In the genomic region with DNA sequence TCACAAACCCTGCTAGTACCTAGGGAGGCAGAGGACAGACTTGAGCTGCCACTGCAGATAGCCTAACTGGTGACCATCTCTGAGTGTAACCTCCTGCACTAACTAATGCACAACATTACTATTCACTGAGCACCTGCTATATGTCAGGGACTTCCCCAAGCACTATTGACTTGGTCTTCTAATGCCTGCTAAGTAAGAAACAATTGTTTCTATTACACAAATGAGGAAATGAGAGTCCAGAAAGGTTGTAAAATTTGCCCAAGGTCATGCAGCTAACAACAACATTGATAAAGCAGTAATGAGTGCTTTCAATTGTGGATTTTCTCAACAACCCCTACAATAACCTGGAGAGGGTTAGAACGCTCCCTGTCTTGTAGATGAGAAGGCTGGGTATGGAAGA, we compare ENCODE assay signal across 13 cellular contexts.
DNase-seq lines count a peak whose midpoint lies in the region; ATAC-seq lines count a peak whose summit lies in the region.
"Had no signal": no experiment of that assay in that cellular context is flagged by ENCODE, and none has a peak within 500 bp of the region (broad histone marks: within the 10 kb centered on the region; RNA-seq: fewer than 3 reads in every experiment).

No MANE protein-coding gene starts in this region.

- no peak overlapping the region for H3K4me3 ChIP-seq in trophoblast cell (ENCODE audit: low read depth, low read length)
- H3K4me3 ChIP-seq: right lobe of liver, upper lobe of right lung had no signal

- no peaks in the 10 kb centered on the region for H3K79me2 ChIP-seq in trophoblast cell (ENCODE audit: control insufficient read depth, insufficient read depth, low read length, poor library complexity)

- H3K4me3 Mint-ChIP-seq in stimulated activated effector memory CD8-positive, alpha-beta T cell treated with anti-CD3 and anti-CD28 coated beads, Interleukin-12 subunit alpha, Interleukin-12 subunit beta, amount 100 ng/mL, for 72 hours, result no peak overlapping the region
- H3K4me3 Mint-ChIP-seq: activated CD8-positive, alpha-beta T cell treated with anti-CD3 and anti-CD28 coated beads for 36 hours; activated naive CD8-positive, alpha-beta T cell treated with anti-CD3 and anti-CD28 coated beads for 36 hours; T-helper 1 cell treated with Interleukin-12 subunit alpha and Interleukin-12 subunit beta and Interleukin-4 antibody, amounts not matched to agents 30 μg/mL and 1 μg/mL, for 36 hours had no signal

- no peak for DNase-seq in stimulated activated effector memory CD8-positive, alpha-beta T cell treated with anti-CD3 and anti-CD28 coated beads, Interleukin-12 subunit alpha, Interleukin-12 subunit beta, amount 100 ng/mL, for 72 hours (ENCODE audit: low spot score in 2 of 2)
- DNase-seq in trophoblast cell (no peak), T-helper 2 cell (no peak), COLO829 (ENCODE audit: low spot score) (no peak)
- DNase-seq: activated CD8-positive, alpha-beta T cell treated with anti-CD3 and anti-CD28 coated beads for 36 hours; activated naive CD8-positive, alpha-beta T cell treated with anti-CD3 and anti-CD28 coated beads for 36 hours; COR-L47; right lobe of liver; upper lobe of right lung had no signal

- H3K4me1 ChIP-seq in trophoblast cell (ENCODE audit: control insufficient read depth in 1 of 2, insufficient read depth in 2 of 2, low read length in 2 of 2), result peaks cover 19 to 20% of the 10 kb centered on the region in 2 experiments
- H3K4me1 ChIP-seq: right lobe of liver, upper lobe of right lung had no signal

- H3K27ac ChIP-seq in trophoblast cell (ENCODE audit: low read depth, low read length), result no peak overlapping the region
- H3K27ac ChIP-seq: right lobe of liver, upper lobe of right lung had no signal

- H3K4ac ChIP-seq in trophoblast cell (ENCODE audit: low read depth, low read length), result no peak overlapping the region

- no peak overlapping the region for H3K9ac ChIP-seq in trophoblast cell (ENCODE audit: low read length)

- no peak overlapping the region for H2AFZ ChIP-seq in trophoblast cell (ENCODE audit: insufficient read depth, low read length, poor library complexity)

- ATAC-seq in GM19023 (IDR thresholded peaks at IDR 0.05; ENCODE audit: unreplicated experiment) (peak; percentile 97), GM21786 (IDR thresholded peaks at IDR 0.05; ENCODE audit: unreplicated experiment) (peak; percentile 94), HG03139 (IDR thresholded peaks at IDR 0.05; ENCODE audit: unreplicated experiment) (peak; percentile 94)
- ATAC-seq in stimulated activated effector memory CD8-positive, alpha-beta T cell treated with anti-CD3 and anti-CD28 coated beads, Interleukin-12 subunit alpha, Interleukin-12 subunit beta, amount 100 ng/mL, for 72 hours, result peak; percentile 14
- ATAC-seq: activated CD8-positive, alpha-beta T cell treated with anti-CD3 and anti-CD28 coated beads for 36 hours; right lobe of liver; upper lobe of right lung had no signal

- H3K23ac ChIP-seq in trophoblast cell (ENCODE audit: low read length), result no peak overlapping the region

- H3K14ac ChIP-seq in trophoblast cell (ENCODE audit: low read length), result no peak overlapping the region

- H3K36me3 Mint-ChIP-seq in stimulated activated effector memory CD8-positive, alpha-beta T cell treated with anti-CD3 and anti-CD28 coated beads, Interleukin-12 subunit alpha, Interleukin-12 subunit beta, amount 100 ng/mL, for 72 hours, result no peaks in the 10 kb centered on the region
- H3K36me3 Mint-ChIP-seq: activated naive CD8-positive, alpha-beta T cell treated with anti-CD3 and anti-CD28 coated beads for 36 hours had no signal

- no peaks in the 10 kb centered on the region for H3K9me3 Mint-ChIP-seq in stimulated activated effector memory CD8-positive, alpha-beta T cell treated with anti-CD3 and anti-CD28 coated beads, Interleukin-12 subunit alpha, Interleukin-12 subunit beta, amount 100 ng/mL, for 72 hours
- H3K9me3 Mint-ChIP-seq: activated CD8-positive, alpha-beta T cell treated with anti-CD3 and anti-CD28 coated beads for 36 hours; activated naive CD8-positive, alpha-beta T cell treated with anti-CD3 and anti-CD28 coated beads for 36 hours; T-helper 1 cell treated with Interleukin-12 subunit alpha and Interleukin-12 subunit beta and Interleukin-4 antibody, amounts not matched to agents 30 μg/mL and 1 μg/mL, for 36 hours had no signal

- H3K4me1 Mint-ChIP-seq in stimulated activated effector memory CD8-positive, alpha-beta T cell treated with anti-CD3 and anti-CD28 coated beads, Interleukin-12 subunit alpha, Interleukin-12 subunit beta, amount 100 ng/mL, for 72 hours, result no peaks in the 10 kb centered on the region
- H3K4me1 Mint-ChIP-seq: activated naive CD8-positive, alpha-beta T cell treated with anti-CD3 and anti-CD28 coated beads for 36 hours had no signal

- no peaks in the 10 kb centered on the region for H3K27me3 ChIP-seq in trophoblast cell (ENCODE audit: insufficient read depth, low read length)
- H3K27me3 ChIP-seq: right lobe of liver, upper lobe of right lung had no signal

- H4K12ac ChIP-seq in trophoblast cell (ENCODE audit: low read depth, low read length), result no peak overlapping the region

- no peak overlapping the region for H3K18ac ChIP-seq in trophoblast cell (ENCODE audit: low read length)

- WGBS in trophoblast cell (ENCODE audit: extremely low coverage, insufficient coverage, insufficient read length), result no CpG with 5 or more reads among the region's 1 CpG

- H2AK5ac ChIP-seq in trophoblast cell (ENCODE audit: low read length), result no peak overlapping the region

- H4K8ac ChIP-seq in trophoblast cell (ENCODE audit: low read depth, low read length), result no peak overlapping the region

- no peaks in the 10 kb centered on the region for H3K36me3 ChIP-seq in trophoblast cell (ENCODE audit: control insufficient read depth in 1 of 2, insufficient read depth in 2 of 2, low read length in 2 of 2)
- H3K36me3 ChIP-seq: right lobe of liver, upper lobe of right lung had no signal

- H2BK12ac ChIP-seq in trophoblast cell (ENCODE audit: low read length), result no peak overlapping the region

- H3K79me1 ChIP-seq in trophoblast cell (ENCODE audit: low read length), result peaks cover 2% of the 10 kb centered on the region

- no peak overlapping the region for H3K27ac Mint-ChIP-seq in stimulated activated effector memory CD8-positive, alpha-beta T cell treated with anti-CD3 and anti-CD28 coated beads, Interleukin-12 subunit alpha, Interleukin-12 subunit beta, amount 100 ng/mL, for 72 hours
- H3K27ac Mint-ChIP-seq: activated CD8-positive, alpha-beta T cell treated with anti-CD3 and anti-CD28 coated beads for 36 hours; activated naive CD8-positive, alpha-beta T cell treated with anti-CD3 and anti-CD28 coated beads for 36 hours; T-helper 1 cell treated with Interleukin-12 subunit alpha and Interleukin-12 subunit beta and Interleukin-4 antibody, amounts not matched to agents 30 μg/mL and 1 μg/mL, for 36 hours had no signal

- H3K4me2 ChIP-seq in trophoblast cell (ENCODE audit: low read length), result no peak overlapping the region

- H2BK120ac ChIP-seq in trophoblast cell (ENCODE audit: insufficient read depth, low read length, poor library complexity), result no peak overlapping the region

- no peak overlapping the region for H2BK5ac ChIP-seq in trophoblast cell (ENCODE audit: low read depth, low read length, poor library complexity)

- H4K91ac ChIP-seq in trophoblast cell (ENCODE audit: low read depth, low read length), result no peak overlapping the region

- H3K9me3 ChIP-seq in trophoblast cell (ENCODE audit: insufficient read depth, low read depth, low read length), result no peaks in the 10 kb centered on the region
- H3K9me3 ChIP-seq: right lobe of liver, upper lobe of right lung had no signal

Comparison
In these comparisons a context has a peak if more than half of its experiments do, and no peak if none do; other contexts are left out.
1. ATAC-seq: peak in every context shown above with its lines; median percentile 97 in GM19023; 94 in GM21786; 94 in HG03139; 14 in stimulated activated effector memory CD8-positive, alpha-beta T cell treated with anti-CD3 and anti-CD28 coated beads, Interleukin-12 subunit alpha, Interleukin-12 subunit beta, amount 100 ng/mL, for 72 hours.